ENCODE assay signal across 8 cellular contexts in the genomic region with DNA sequence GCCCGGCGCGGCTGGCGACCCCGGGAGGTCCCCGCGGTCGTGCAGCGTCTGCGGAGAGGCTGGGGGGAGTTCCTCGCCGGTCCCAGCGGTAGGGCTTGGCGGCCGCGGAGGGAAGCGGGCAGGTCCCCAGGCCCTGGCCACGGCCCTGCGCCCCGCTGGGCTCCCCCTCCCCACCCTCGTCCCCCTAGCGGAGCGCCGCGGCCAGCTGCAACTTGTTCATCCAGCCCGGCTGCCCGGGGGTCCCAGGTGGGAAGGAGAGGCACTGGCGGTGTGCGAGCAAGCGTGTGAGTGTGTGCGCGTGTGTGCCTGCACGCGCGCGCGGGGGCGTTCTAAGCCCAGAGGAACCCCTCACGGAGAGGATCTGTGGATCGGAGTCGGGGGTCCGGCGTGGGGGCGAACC. TPM values are rescaled to one million over a fixed set of nuclear protein-coding genes. Genes with fewer than 3 reads are reported as not detected.
A peak's percentile ranks its signal among the peaks of the same experiment; 100 is the strongest.
DNase-seq lines count a peak whose midpoint lies in the region; ATAC-seq and TF ChIP-seq lines count a peak whose summit lies in the region.

No MANE protein-coding gene starts in this region.

- H3K9me3 ChIP-seq in esophagus (ENCODE audit: control insufficient read depth in 2 of 2, insufficient read depth in 1 of 2, low read depth in 1 of 2, low read length in 1 of 2) (no peaks in the 10 kb centered on the region), mucosa of rectum (ENCODE audit: control insufficient read depth in 2 of 2, low read length in 2 of 2) (no peaks in the 10 kb centered on the region)

- POLR2A ChIA-PET in AG04449 (lab: Yijun Ruan, JAX): interaction anchor here (0.9 to 2.5 kb wide), 3 partner anchors 8 to 774 kb away, joined by 3 to 13 read pairs (median 12); no protein-coding TSS in a partner anchor

- CTCF ChIA-PET in AG04449 (lab: Yijun Ruan, JAX): interaction anchor here (0.8 to 4.6 kb wide), 13 partner anchors 10 to 912 kb away, joined by 3 to 49 read pairs (median 11); no protein-coding TSS in a partner anchor

- WGBS in esophagus, 2 donors: 2% methylated on average over 35 to 44 of the region's 44 CpGs

- H3K9ac ChIP-seq in mucosa of rectum (ENCODE audit: low read depth in 1 of 2, low read length in 2 of 2): peak overlapping the region in 1 of 2 donors; percentile 64

- H3K27me3 ChIP-seq in esophagus (ENCODE audit: control insufficient read depth in 1 of 2, insufficient read depth in 2 of 2, low read length in 2 of 2) (no peaks in the 10 kb centered on the region), mucosa of rectum (ENCODE audit: control insufficient read depth in 2 of 2, insufficient read depth in 2 of 2, low read length in 2 of 2) (peaks cover 12 to 15% of the 10 kb centered on the region in 2 donors)

- peaks cover 0 to 2% of the 10 kb centered on the region in 2 donors for H3K4me1 ChIP-seq in esophagus (ENCODE audit: control insufficient read depth in 2 of 2, insufficient read depth in 2 of 2, low read length in 1 of 2)
- H3K4me1 ChIP-seq in mucosa of rectum (ENCODE audit: control insufficient read depth in 2 of 2, insufficient read depth in 2 of 2, low read length in 2 of 2): peaks cover 0 to 8% of the 10 kb centered on the region in 2 donors

- H3K27ac ChIP-seq in esophagus (ENCODE audit: low read depth in 2 of 2, low read length in 1 of 2) (peak overlapping the region; percentile 83 to 84), mucosa of rectum (ENCODE audit: low read depth in 2 of 2, low read length in 2 of 2) (peak overlapping the region; percentile 11 to 70)

- H3K36me3 ChIP-seq in esophagus (ENCODE audit: control insufficient read depth in 2 of 2, insufficient read depth in 2 of 2, low read length in 1 of 2) (no peaks in the 10 kb centered on the region), mucosa of rectum (ENCODE audit: control insufficient read depth in 2 of 2, insufficient read depth in 2 of 2, low read length in 2 of 2) (no peaks in the 10 kb centered on the region)

- H3K4me3 ChIP-seq in AG04449 (ENCODE audit: low read depth, low read length): peak overlapping the region; percentile 77
- H3K4me3 ChIP-seq in LNCaP clone FGC (ENCODE audit: low read depth, low read length): peak overlapping the region; percentile 72
- H3K4me3 ChIP-seq in esophagus (ENCODE audit: low read depth in 1 of 2, low read length in 2 of 2): peak overlapping the region; percentile 62 to 67
- H3K4me3 ChIP-seq in mucosa of rectum (ENCODE audit: low read length in 2 of 2): peak overlapping the region; percentile 62 to 64

- in situ Hi-C loops in GM13977 (cut with MboI; ENCODE audit: low pct_unique_long_range_greater_than_20kb, low sequenced_read_pairs, unreplicated experiment): no loop called here

- ATAC-seq in HG03039 (IDR thresholded peaks at IDR 0.05; ENCODE audit: unreplicated experiment): no peak

- DNase-seq in AG04449 (ENCODE audit: low read depth, low spot score): no peak
- DNase-seq in LNCaP clone FGC (ENCODE audit: low read depth): no peak
- DNase-seq in AG20443 (ENCODE audit: low spot score): no peak
- no peak for DNase-seq in GM13977 (ENCODE audit: low spot score)
- DNase-seq in effector CD8-positive, alpha-beta T cell (lab: John Stamatoyannopoulos, UW): no peak

- peak; percentile 62 for TF ChIP-seq CTCF in AG04449 (IDR thresholded peaks at IDR 0.05; ENCODE audit: insufficient read depth, low read length, missing control alignments)
- TF ChIP-seq CTCF in LNCaP clone FGC (IDR thresholded peaks at IDR 0.05; ENCODE audit: control insufficient read depth, extremely low read depth, insufficient read depth): peak; percentile 39; the same call in 1 of the 2 replicates
- TF ChIP-seq CTCF in GM13977 (IDR thresholded peaks at IDR 0.05; ENCODE audit: extremely low read depth, insufficient read depth, missing control alignments): no peak

RNA-seq across cellular contexts. Expression of a gene that starts 1.3 kb away (rescaled TPM):
- 10 to 100 TPM in 1 of 2 donors, 1 to 10 TPM in 1; 6.3 to 10.4 TPM for polyA plus RNA-seq in esophagus
